32 cellular contexts compared by ENCODE assay signal in the genomic region with DNA sequence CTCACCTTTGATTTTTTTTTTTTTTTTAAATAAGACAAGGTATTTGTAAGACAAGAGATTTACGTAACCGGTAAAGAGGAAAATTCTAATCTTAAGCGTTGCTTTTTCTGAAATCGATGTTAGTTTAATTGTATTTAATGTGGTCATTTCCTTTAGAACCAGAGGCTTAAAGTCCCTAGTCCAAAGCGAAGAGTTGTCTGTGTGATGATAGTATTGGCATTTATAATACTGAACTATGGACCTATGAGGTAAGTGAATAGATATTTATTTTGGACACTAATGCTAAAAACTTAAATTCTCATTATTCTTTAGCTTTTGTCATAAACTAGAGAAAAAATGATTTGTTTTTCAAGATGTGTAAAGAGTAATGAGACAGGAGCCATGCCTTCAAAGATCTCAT.
"Had no signal": no experiment of that assay in that cellular context is flagged by ENCODE, and none has a peak within 500 bp of the region (broad histone marks: within the 10 kb centered on the region; RNA-seq: fewer than 3 reads in every experiment).

No MANE protein-coding gene starts in this region.

- H3K9me3 ChIP-seq: ascending aorta had no signal

- H3K36me3 ChIP-seq: cardiac muscle cell had no signal

- H3K27ac ChIP-seq: ascending aorta, cardiac muscle cell, WERI-Rb-1 had no signal

- FAIRE-seq: bronchial epithelial cell had no signal

- H3K27me3 ChIP-seq: ascending aorta, cardiac muscle cell had no signal

- H3K4me3 ChIP-seq: ascending aorta, cardiac muscle cell had no signal

- ATAC-seq: activated CD4-positive, alpha-beta T cell treated with anti-CD3 and anti-CD28 coated beads for 36 hours; activated CD4-positive, CD25-positive, alpha-beta regulatory T cell treated with anti-CD3 and anti-CD28 coated beads, Interleukin-2, amount 50 U/mL, for 24 hours; activated CD8-positive, alpha-beta memory T cell treated with anti-CD3 and anti-CD28 coated beads, Interleukin-2, amount 10 ng/mL, durations not matched to agents 7 days and 5 days; activated CD8-positive, alpha-beta T cell treated with anti-CD3 and anti-CD28 coated beads, Interleukin-2, amount 10 ng/mL, durations not matched to agents 7 days and 5 days; activated naive CD8-positive, alpha-beta T cell treated with anti-CD3 and anti-CD28 coated beads, Interleukin-2, amount 50 U/mL, for 24 hours; T-cell; WTC11 had no signal

- H3K4me1 ChIP-seq: ascending aorta had no signal

- DNase-seq: activated CD4-positive, alpha-beta memory T cell treated with anti-CD3 and anti-CD28 coated beads, Interleukin-2, amount 10 ng/mL, durations not matched to agents 7 days and 5 days; activated CD4-positive, alpha-beta T cell treated with anti-CD3 and anti-CD28 coated beads for 1 hour; activated CD4-positive, alpha-beta T cell treated with anti-CD3 and anti-CD28 coated beads for 36 hours; activated CD4-positive, alpha-beta T cell treated with anti-CD3 and anti-CD28 coated beads for 48 hours; activated CD4-positive, alpha-beta T cell treated with anti-CD3 and anti-CD28 coated beads, Interleukin-2, amount 10 ng/mL, durations not matched to agents 7 days and 5 days; activated CD4-positive, alpha-beta T cell treated with anti-CD3 and anti-CD28 coated beads, Interleukin-2, amount 50 U/mL, for 48 hours; activated CD4-positive, CD25-positive, alpha-beta regulatory T cell; activated CD8-positive, alpha-beta memory T cell treated with anti-CD3 and anti-CD28 coated beads for 24 hours; activated CD8-positive, alpha-beta memory T cell treated with anti-CD3 and anti-CD28 coated beads, Interleukin-2, amount 10 ng/mL, durations not matched to agents 7 days and 5 days; activated CD8-positive, alpha-beta memory T cell treated with anti-CD3 and anti-CD28 coated beads, Interleukin-2, amount 50 U/mL, for 48 hours; activated CD8-positive, alpha-beta T cell treated with anti-CD3 and anti-CD28 coated beads, Interleukin-2, amount 10 ng/mL, durations not matched to agents 7 days and 5 days; activated effector memory CD4-positive, alpha-beta T cell treated with Interleukin-2 at 50 U/mL for 16 hours; activated gamma-delta T cell; activated naive CD4-positive, alpha-beta T cell treated with anti-CD3 and anti-CD28 coated beads, Interleukin-2, amount 10 ng/mL, durations not matched to agents 7 days and 5 days; activated naive CD4-positive, alpha-beta T cell treated with Interleukin-2 at 50 U/mL for 16 hours; activated naive CD8-positive, alpha-beta T cell treated with anti-CD3 and anti-CD28 coated beads, Interleukin-2, amount 10 ng/mL, durations not matched to agents 7 days and 5 days; activated naive CD8-positive, alpha-beta T cell treated with anti-CD3 and anti-CD28 coated beads, Interleukin-2, amount 50 U/mL, for 24 hours; activated T-cell treated with anti-CD3 and anti-CD28 coated beads, Interleukin-2, amount 50 U/mL, for 24 hours; activated T-cell treated with anti-CD3 and anti-CD28 coated beads, Interleukin-2, amount 50 U/mL, for 48 hours; amygdala; anterior cingulate cortex; caudate nucleus; cerebellar nuclear complex; T-cell; T-helper 2 cell; T-helper 9 cell; WERI-Rb-1 had no signal
